In genomic region chr13:41427700-41428099, GRCh38 we compare ENCODE assay signal across 10 cellular contexts. TPM values are rescaled to one million over a fixed set of nuclear protein-coding genes. Genes with fewer than 3 reads are reported as not detected.
DNase-seq lines count a peak whose midpoint lies in the region; ATAC-seq, FAIRE-seq and TF ChIP-seq lines count a peak whose summit lies in the region.
"Had no signal": no experiment of that assay in that cellular context is flagged by ENCODE, and none has a peak within 500 bp of the region (broad histone marks: within the 10 kb centered on the region; RNA-seq: fewer than 3 reads in every experiment).

No MANE protein-coding gene starts in this region.

- H3K27me3 Mint-ChIP-seq in activated naive CD4-positive, alpha-beta T cell treated with anti-CD3 and anti-CD28 coated beads, Interleukin-2, amount 10 ng/mL, durations not matched to agents 7 days and 5 days, result peaks cover 4% of the 10 kb centered on the region
- peaks cover 6% of the 10 kb centered on the region for H3K27me3 Mint-ChIP-seq in WTC11 (ENCODE audit: low read depth)

- TF ChIP-seq CTCF in WTC11 (IDR thresholded peaks at IDR 0.05) (no peak), fibroblast of the aortic adventitia (IDR thresholded peaks at IDR 0.05; ENCODE audit: insufficient read depth, low read length) (no peak), uterus (IDR thresholded peaks at IDR 0.05) (no peak)

- H3K9ac ChIP-seq in subcutaneous abdominal adipose tissue (ENCODE audit: low read length in 5 of 5), result no peak overlapping the region
- H3K9ac ChIP-seq: BLaER1 had no signal

- H3K9me3 ChIP-seq in subcutaneous abdominal adipose tissue (ENCODE audit: control insufficient read depth in 5 of 5, low read length in 5 of 5) (no peaks in the 10 kb centered on the region), uterus (no peaks in the 10 kb centered on the region)

- H3K27ac Mint-ChIP-seq in activated naive CD4-positive, alpha-beta T cell treated with anti-CD3 and anti-CD28 coated beads, Interleukin-2, amount 10 ng/mL, durations not matched to agents 7 days and 5 days, result no peak overlapping the region
- no peak overlapping the region for H3K27ac Mint-ChIP-seq in WTC11

- DNase-seq in activated naive CD4-positive, alpha-beta T cell treated with anti-CD3 and anti-CD28 coated beads, Interleukin-2, amount 10 ng/mL, durations not matched to agents 7 days and 5 days, result peak; percentile 31
- DNase-seq in activated naive CD4-positive, alpha-beta T cell treated with Interleukin-2 at 50 U/mL for 16 hours, result no peak
- DNase-seq in WTC11 (ENCODE audit: low spot score) (no peak), fibroblast of the aortic adventitia (ENCODE audit: low read depth) (no peak), uterus (no peak), frontal cortex (ENCODE audit: low spot score in 2 of 2) (no peak), DMS 273 treated with DMSO at 0.1 percent for 48 hours (lab: John Stamatoyannopoulos, UW) (no peak)
- DNase-seq: NCI-H187 had no signal

- H3K4me3 ChIP-seq in fibroblast of the aortic adventitia (ENCODE audit: low read depth, low read length) (peak overlapping the region; percentile 10), subcutaneous abdominal adipose tissue (ENCODE audit: low read depth in 1 of 5, low read length in 5 of 5) (peak overlapping the region; percentile 29 to 57 (median 53)), uterus (no peak overlapping the region)
- H3K4me3 ChIP-seq: BLaER1 had no signal

- intact Hi-C loops in uterus (cut with DNase I; ENCODE audit: low total_unique reads), result no loop called here

- TF ChIP-seq POLR2A in uterus (IDR thresholded peaks at IDR 0.05), result no peak

- CTCF ChIA-PET in activated naive CD4-positive, alpha-beta T cell treated with anti-CD3 and anti-CD28 coated beads, Interleukin-2, amount 10 ng/mL, durations not matched to agents 7 days and 5 days (lab: Charles Lee), result no interaction called here
- CTCF ChIA-PET in WTC11 (lab: Charles Lee), result no interaction called here

- POLR2A ChIA-PET in WTC11 (lab: Charles Lee), result no interaction called here

- FAIRE-seq in frontal cortex (lab: Jason Lieb, UNC), result no peak

- H3K4me1 Mint-ChIP-seq in activated naive CD4-positive, alpha-beta T cell treated with anti-CD3 and anti-CD28 coated beads, Interleukin-2, amount 10 ng/mL, durations not matched to agents 7 days and 5 days, result peaks cover 4% of the 10 kb centered on the region
- H3K4me1 Mint-ChIP-seq in WTC11, result peaks cover 4% of the 10 kb centered on the region

- H3K27me3 ChIP-seq in subcutaneous abdominal adipose tissue (ENCODE audit: control insufficient read depth in 5 of 5, insufficient read depth in 4 of 5, low read length in 5 of 5) (peaks cover 0 to 7% (median 3%) of the 10 kb centered on the region in 5 donors), uterus (no peaks in the 10 kb centered on the region)
- H3K27me3 ChIP-seq: BLaER1 had no signal

- no peaks in the 10 kb centered on the region for H3K36me3 Mint-ChIP-seq in activated naive CD4-positive, alpha-beta T cell treated with anti-CD3 and anti-CD28 coated beads, Interleukin-2, amount 10 ng/mL, durations not matched to agents 7 days and 5 days
- H3K36me3 Mint-ChIP-seq in WTC11, result no peaks in the 10 kb centered on the region

- ATAC-seq in WTC11, result no peak

- H3K27ac ChIP-seq in subcutaneous abdominal adipose tissue (ENCODE audit: low read depth, low read length) (no peak overlapping the region), uterus (no peak overlapping the region)
- H3K27ac ChIP-seq: BLaER1 had no signal

- H3K36me3 ChIP-seq in subcutaneous abdominal adipose tissue (ENCODE audit: control insufficient read depth in 5 of 5, insufficient read depth in 5 of 5, low read length in 5 of 5), result no peaks in the 10 kb centered on the region
- H3K36me3 ChIP-seq in uterus, result no peaks in the 10 kb centered on the region
- H3K36me3 ChIP-seq: BLaER1 had no signal

- H3K4me3 Mint-ChIP-seq in activated naive CD4-positive, alpha-beta T cell treated with anti-CD3 and anti-CD28 coated beads, Interleukin-2, amount 10 ng/mL, durations not matched to agents 7 days and 5 days, result no peak overlapping the region
- H3K4me3 Mint-ChIP-seq in WTC11, result peak overlapping the region; percentile 70

- no peaks in the 10 kb centered on the region for H3K9me3 Mint-ChIP-seq in activated naive CD4-positive, alpha-beta T cell treated with anti-CD3 and anti-CD28 coated beads, Interleukin-2, amount 10 ng/mL, durations not matched to agents 7 days and 5 days
- no peaks in the 10 kb centered on the region for H3K9me3 Mint-ChIP-seq in WTC11

- H3K4me1 ChIP-seq in subcutaneous abdominal adipose tissue (ENCODE audit: control insufficient read depth in 5 of 5, insufficient read depth in 5 of 5, low read length in 5 of 5) (peaks cover 0 to 13% (median 7%) of the 10 kb centered on the region in 5 donors), uterus (no peaks in the 10 kb centered on the region)
- H3K4me1 ChIP-seq: BLaER1 had no signal

TF ChIP-seq in WTC11, 78 proteins besides CTCF, POLR2A, EP300 and RAD21:
- no peak for TF ChIP-seq CREM (CRISPR knock-in tag; IDR thresholded peaks at IDR 0.05)
TF ChIP-seq in WTC11: peak in this region for 0.

RNA-seq across cellular contexts. Expression of gene RGCC, which starts 29.6 kb away (rescaled TPM):
- 0.48 to 1.2 TPM (median 0.69 TPM) in 3 replicates for total RNA-seq in WTC11 (2021)
- 1.1 and 1.6 TPM in 2 replicates for total RNA-seq in fibroblast of the aortic adventitia (ENCODE audit: low replicate concordance)
- 100 to 1,000 TPM in 3 of 4 donors, 10 to 100 TPM in 1; 29.0 to 522 (median 319) TPM for total RNA-seq in uterus
- total RNA-seq in frontal cortex, result 17.1 TPM

Comparison
In these comparisons a context has a peak if more than half of its experiments do, and no peak if none do; other contexts are left out.
1. H3K4me3 ChIP-seq: peak in fibroblast of the aortic adventitia (single experiment) and subcutaneous abdominal adipose tissue (5 of 5); none in uterus (0 of 2).